Comparison of ENCODE assay signal across 8 cellular contexts in the genomic region with DNA sequence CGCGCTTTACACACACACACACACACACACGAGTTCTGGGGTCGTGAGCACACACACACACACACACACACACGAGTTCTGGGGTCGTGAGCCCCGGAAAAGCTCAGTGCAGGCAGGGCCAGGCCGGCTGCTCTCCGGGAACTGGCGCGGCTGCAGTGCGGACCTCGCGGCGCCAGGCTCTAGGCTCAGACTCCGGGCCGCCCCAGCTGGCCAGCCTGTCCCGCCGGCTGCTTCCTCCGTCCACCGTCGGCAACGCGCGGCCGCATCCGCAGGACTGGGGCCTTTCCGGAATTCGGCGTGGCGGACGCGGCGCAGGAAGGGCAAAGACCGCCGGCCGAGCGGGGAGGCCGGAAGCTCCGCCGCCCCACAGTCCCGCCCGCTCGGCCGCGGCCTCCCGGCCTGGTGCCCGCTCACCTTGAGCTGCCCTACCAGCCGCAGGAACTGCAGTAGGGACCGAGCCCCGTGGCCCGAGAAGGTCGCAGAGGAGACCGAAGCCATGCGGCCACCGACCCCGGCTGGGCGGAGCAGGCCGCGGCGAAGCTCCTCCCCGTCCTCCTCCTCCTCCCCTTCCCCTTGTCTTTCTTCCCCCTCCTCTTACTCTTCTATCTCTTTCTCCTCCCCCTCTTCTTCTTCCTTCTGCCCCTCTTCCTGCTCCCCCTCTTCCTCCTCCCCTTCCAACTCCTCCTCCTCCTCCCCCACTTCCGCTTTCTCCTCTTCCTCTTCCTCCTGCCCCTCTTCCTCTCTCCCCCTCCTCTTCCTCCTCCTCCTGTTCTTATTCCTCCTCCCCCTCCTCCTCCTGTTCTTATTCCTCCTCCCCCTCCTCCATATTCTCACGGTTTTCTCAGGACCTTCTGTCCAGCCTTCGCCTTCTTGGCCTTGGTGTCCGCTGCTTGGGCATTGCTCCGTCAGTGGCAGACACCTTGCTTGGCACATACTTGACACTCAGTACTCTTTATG. TPM values are rescaled to one million over a fixed set of nuclear protein-coding genes. Genes with fewer than 3 reads are reported as not detected.
A peak's percentile ranks its signal among the peaks of the same experiment; 100 is the strongest.
DNase-seq lines count a peak whose midpoint lies in the region; ATAC-seq and TF ChIP-seq lines count a peak whose summit lies in the region.

A gene with protein sequence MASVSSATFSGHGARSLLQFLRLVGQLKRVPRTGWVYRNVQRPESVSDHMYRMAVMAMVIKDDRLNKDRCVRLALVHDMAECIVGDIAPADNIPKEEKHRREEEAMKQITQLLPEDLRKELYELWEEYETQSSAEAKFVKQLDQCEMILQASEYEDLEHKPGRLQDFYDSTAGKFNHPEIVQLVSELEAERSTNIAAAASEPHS (minus strand): TSS at position 533 of the 957 bp plus-strand sequence. CDS start 35 bp downstream, at position 498.

- H3K9ac ChIP-seq in endodermal cell (ENCODE audit: extremely low read depth, low read length, poor library complexity, severe bottlenecking) = peak within 1 kb of the TSS; percentile 62
- peak within 1 kb of the TSS; percentile 93 for H3K9ac ChIP-seq in mesendoderm (ENCODE audit: low read length)

- peak within 1 kb of the TSS; percentile 92 for H3K18ac ChIP-seq in mesendoderm (ENCODE audit: low read length)

- H3K36me3 ChIP-seq in endodermal cell (ENCODE audit: control insufficient read depth, insufficient read depth, low read length) (peaks cover 32% of the 10 kb centered on the region), mesendoderm (ENCODE audit: control insufficient read depth, insufficient read depth, low read length) (peaks cover 6% of the 10 kb centered on the region)

- no peak for TF ChIP-seq CTCF in endodermal cell (conservative IDR thresholded peaks at IDR 0.05)

- H3K4me1 ChIP-seq in endodermal cell (ENCODE audit: control insufficient read depth, insufficient read depth, low read length) = no peaks in the 10 kb centered on the region
- H3K4me1 ChIP-seq in mesendoderm (ENCODE audit: control insufficient read depth, low read depth, low read length) = no peaks in the 10 kb centered on the region

- 5 to 16% methylated on average over 22 to 67 of the region's 67 CpGs for WGBS in endodermal cell (ENCODE audit: insufficient coverage in 1 of 2, insufficient read length in 1 of 2), 2 experiments
- WGBS in mesendoderm (ENCODE audit: extremely low coverage, insufficient coverage, low lambda C conversion rate) = no CpG with 5 or more reads among the region's 67 CpGs

- peak within 1 kb of the TSS; percentile 97 for H3K56ac ChIP-seq in mesendoderm (ENCODE audit: low read length)

- peak within 1 kb of the TSS; percentile 95 for H3K4me3 ChIP-seq in endodermal cell (ENCODE audit: low read length)
- peak within 1 kb of the TSS; percentile 72 for H3K4me3 ChIP-seq in mesendoderm (ENCODE audit: low read length)

- peaks cover 14% of the 10 kb centered on the region for H3K4me1 Mint-ChIP-seq in endodermal cell

- DNase-seq in AML-193 (lab: John Stamatoyannopoulos, UW) (peak; percentile 68 to 87), NCI-H82 (lab: John Stamatoyannopoulos, UW) (peak; percentile 83), endodermal cell (peak; percentile 87), mesendoderm (peak; percentile 86)
- DNase-seq in activated CD8-positive, alpha-beta memory T cell treated with anti-CD3 and anti-CD28 coated beads for 24 hours = peak; percentile 84
- peak; percentile 33 for DNase-seq in stimulated activated CD8-positive, alpha-beta memory T cell treated with anti-CD3 and anti-CD28 coated beads, Interleukin-4, amount 100 ng/mL, for 24 hours (ENCODE audit: low read depth)

- peaks cover 10% of the 10 kb centered on the region for H3K79me1 ChIP-seq in mesendoderm (ENCODE audit: low read length)

- H3K4me3 Mint-ChIP-seq in endodermal cell = peak within 1 kb of the TSS; percentile 83

- H3K4ac ChIP-seq in mesendoderm (ENCODE audit: low read depth, low read length) = peak within 1 kb of the TSS; percentile 38

- H3K27me3 ChIP-seq in endodermal cell (ENCODE audit: control insufficient read depth, insufficient read depth, low read length, poor library complexity, severe bottlenecking) (peaks cover 21% of the 10 kb centered on the region), mesendoderm (ENCODE audit: insufficient read depth, low read length, poor library complexity) (no peaks in the 10 kb centered on the region)

- H3K36me3 Mint-ChIP-seq in endodermal cell (ENCODE audit: low read depth) = peaks cover 31% of the 10 kb centered on the region

- H3K27ac ChIP-seq in endodermal cell (ENCODE audit: low read depth, low read length) = peak within 1 kb of the TSS; percentile 72
- peak within 1 kb of the TSS; percentile 82 for H3K27ac ChIP-seq in mesendoderm (ENCODE audit: low read depth, low read length)

- H3K9me3 Mint-ChIP-seq in endodermal cell = peaks cover 7% of the 10 kb centered on the region

- no peak within 1 kb of the TSS for H4K8ac ChIP-seq in mesendoderm (ENCODE audit: low read depth, low read length)

- peak within 1 kb of the TSS; percentile 46 for H2BK5ac ChIP-seq in mesendoderm (ENCODE audit: low read length)

- peak within 1 kb of the TSS; percentile 85 for H3K27ac Mint-ChIP-seq in endodermal cell

- H2BK120ac ChIP-seq in mesendoderm (ENCODE audit: low read depth, low read length) = peak within 1 kb of the TSS; percentile 30

- H2AK5ac ChIP-seq in mesendoderm (ENCODE audit: low read length) = no peak within 1 kb of the TSS

- peaks cover 11% of the 10 kb centered on the region for H3K79me2 ChIP-seq in mesendoderm (ENCODE audit: control insufficient read depth, insufficient read depth, low read length)

- no peak within 1 kb of the TSS for H2BK15ac ChIP-seq in mesendoderm (replicated peaks; ENCODE audit: low read depth)

- H3K9me3 ChIP-seq in endodermal cell (ENCODE audit: control insufficient read depth, low read length) = peaks cover 15% of the 10 kb centered on the region

- peak; percentile 64 for ATAC-seq in GM18870 (IDR thresholded peaks at IDR 0.05; ENCODE audit: unreplicated experiment)
- ATAC-seq in HG03095 (IDR thresholded peaks at IDR 0.05; ENCODE audit: unreplicated experiment) = peak; percentile 88

- H3K23ac ChIP-seq in mesendoderm (ENCODE audit: low read length) = peak within 1 kb of the TSS; percentile 48

- peaks cover 24% of the 10 kb centered on the region for H3K27me3 Mint-ChIP-seq in endodermal cell (ENCODE audit: insufficient read depth)

- no peak within 1 kb of the TSS for H4K5ac ChIP-seq in mesendoderm (ENCODE audit: low read length)

- peak within 1 kb of the TSS; percentile 43 for H3K4me2 ChIP-seq in mesendoderm (ENCODE audit: low read length)

RNA-seq across cellular contexts. Expression of the gene that starts here (rescaled TPM):
- total RNA-seq in endodermal cell = 100 to 1,000 TPM in 1 of 2 donors, 10 to 100 TPM in 1; 76.4 to 108 TPM
- polyA plus RNA-seq in endodermal cell (2013, experiment 1 of 2) = 117 TPM
- polyA plus RNA-seq in endodermal cell (2013, experiment 2 of 2) = 112 TPM
- 86.9 TPM for polyA plus RNA-seq in mesendoderm (2013, experiment 1 of 2)
- polyA plus RNA-seq in mesendoderm (2013, experiment 2 of 2) = 88.9 TPM

Comparison
In these comparisons a context has a peak if more than half of its experiments do, and no peak if none do; other contexts are left out.
1. Peak in every context shown above with its lines: DNase-seq, ATAC-seq, H3K4me3 ChIP-seq and H3K27ac ChIP-seq.
2. DNase-seq: peak in every context shown above with its lines; median percentile 87 in endodermal cell; 86 in mesendoderm; 84 in activated CD8-positive, alpha-beta memory T cell treated with anti-CD3 and anti-CD28 coated beads for 24 hours; 83 in NCI-H82; 78 in AML-193; 33 in stimulated activated CD8-positive, alpha-beta memory T cell treated with anti-CD3 and anti-CD28 coated beads, Interleukin-4, amount 100 ng/mL, for 24 hours.